In the genomic region with DNA sequence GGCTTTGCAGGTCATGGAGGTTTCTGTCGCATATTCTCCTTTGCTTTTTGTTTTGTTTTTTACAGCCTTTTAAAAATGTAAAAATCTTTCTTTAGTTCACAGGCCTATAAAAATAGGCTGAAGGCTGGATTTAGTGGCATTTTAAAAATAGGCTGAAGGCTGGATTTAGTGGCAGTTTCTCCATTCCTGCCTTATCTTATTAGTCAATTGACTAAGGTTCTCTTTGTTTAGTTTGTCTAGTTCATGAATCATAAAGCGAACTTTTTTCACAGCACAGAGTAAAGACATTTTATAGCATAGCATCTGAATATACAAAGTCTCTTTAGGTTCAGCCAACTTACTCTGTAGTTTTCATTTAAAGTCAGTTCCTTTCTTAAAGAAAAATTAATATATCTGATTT, we compare ENCODE assay signal across 21 cellular contexts. TPM values are rescaled to one million over a fixed set of nuclear protein-coding genes. Genes with fewer than 3 reads are reported as not detected.
DNase-seq lines count a peak whose midpoint lies in the region; ATAC-seq, FAIRE-seq and TF ChIP-seq lines count a peak whose summit lies in the region.
"Had no signal": no experiment of that assay in that cellular context is flagged by ENCODE, and none has a peak within 500 bp of the region (broad histone marks: within the 10 kb centered on the region; RNA-seq: fewer than 3 reads in every experiment).

No MANE protein-coding gene starts in this region.

- no peak for TF ChIP-seq RAD21 in A549 (conservative IDR thresholded peaks at IDR 0.05 in 1 of 2, IDR thresholded peaks at IDR 0.05 in 1 of 2)

- H3K4me3 ChIP-seq in A549 (no peak overlapping the region), brain microvascular endothelial cell (ENCODE audit: low read depth, low read length) (no peak overlapping the region), kidney (ENCODE audit: low read length in 2 of 2) (no peak overlapping the region), vagina (no peak overlapping the region)
- H3K4me3 ChIP-seq: K562, pancreas, stomach, upper lobe of right lung had no signal

- peaks cover 14% of the 10 kb centered on the region for H3K4me1 ChIP-seq in A549
- no peaks in the 10 kb centered on the region for H3K4me1 ChIP-seq in kidney (ENCODE audit: control insufficient read depth in 1 of 2, insufficient read depth in 1 of 2, low read depth in 1 of 2, low read length in 2 of 2)
- peaks cover 6% of the 10 kb centered on the region for H3K4me1 ChIP-seq in vagina
- H3K4me1 ChIP-seq: pancreas, upper lobe of right lung had no signal

- TF ChIP-seq CTCF in A549 (IDR thresholded peaks at IDR 0.05), result no peak
- TF ChIP-seq CTCF in brain microvascular endothelial cell (IDR thresholded peaks at IDR 0.05; ENCODE audit: low read depth, low read length, missing control alignments), result no peak
- no peak for TF ChIP-seq CTCF in kidney (IDR thresholded peaks at IDR 0.05; ENCODE audit: borderline replicate concordance, extremely low read depth, insufficient read depth)
- TF ChIP-seq CTCF in GM13977 (IDR thresholded peaks at IDR 0.05; ENCODE audit: extremely low read depth, insufficient read depth, missing control alignments), result no peak
- no peak for TF ChIP-seq CTCF in vagina (IDR thresholded peaks at IDR 0.05)

- POLR2A ChIA-PET in A549 (lab: Yijun Ruan, JAX), result no interaction called here

- H3K36me3 ChIP-seq in brain microvascular endothelial cell (replicated peaks) (peaks cover 7% of the 10 kb centered on the region), kidney (ENCODE audit: control insufficient read depth in 1 of 2, insufficient read depth in 2 of 2, low read length in 2 of 2) (no peaks in the 10 kb centered on the region), vagina (peaks cover 0 to 20% of the 10 kb centered on the region in 2 donors)
- H3K36me3 ChIP-seq: pancreas had no signal

- no peak overlapping the region for H3K9ac ChIP-seq in kidney (ENCODE audit: low read length in 2 of 2)

- ATAC-seq in A549, result peak in 1 of 2 experiments; percentile 63; a peak in 3 of 6 replicates
- ATAC-seq: K562; naive thymus-derived CD8-positive, alpha-beta T cell; pancreas; upper lobe of right lung had no signal

- FAIRE-seq in A549 (lab: Jason Lieb, UNC) (no peak), kidney (lab: Jason Lieb, UNC) (peak; percentile 41)
- FAIRE-seq: GM12891, K562, keratinocyte, pancreas had no signal

- intact Hi-C loops in kidney (cut with DNase I), result no loop called here
- intact Hi-C loops in vagina (cut with DNase I), result no loop called here

- in situ Hi-C loops in brain microvascular endothelial cell (cut with HindIII; ENCODE audit: low pct_ligation_motif_present, low sequenced_read_pairs), result no loop called here
- in situ Hi-C loops in GM13977 (cut with MboI; ENCODE audit: low pct_unique_long_range_greater_than_20kb, low sequenced_read_pairs, unreplicated experiment), result no loop called here

- H3K27ac ChIP-seq in A549, result no peak overlapping the region; a peak in 1 of 6 replicates
- H3K27ac ChIP-seq in brain microvascular endothelial cell, result peak overlapping the region; percentile 31
- H3K27ac ChIP-seq in kidney (ENCODE audit: low read depth in 2 of 2, low read length in 2 of 2), result no peak overlapping the region
- no peak overlapping the region for H3K27ac ChIP-seq in vagina
- H3K27ac ChIP-seq: pancreas, stomach, upper lobe of right lung had no signal

- TF ChIP-seq EP300 in A549 (IDR thresholded peaks at IDR 0.05), result no peak

- H3K9me3 ChIP-seq in A549 (no peaks in the 10 kb centered on the region), kidney (ENCODE audit: control insufficient read depth in 1 of 2, low read length in 2 of 2) (no peaks in the 10 kb centered on the region), vagina (no peaks in the 10 kb centered on the region)
- H3K9me3 ChIP-seq: pancreas, stomach, upper lobe of right lung had no signal

- CTCF ChIA-PET in A549 (lab: Yijun Ruan, JAX), result interaction anchor here (1.2 to 2.1 kb wide), 2 partner anchors 11 to 31 kb away, joined by 3 to 7 read pairs; a partner anchor contains a TSS

- H3K4me2 ChIP-seq in A549, result peak overlapping the region; percentile 40

- DNase-seq in A549 (ENCODE audit: low read depth in 1 of 2, low spot score in 1 of 2), result no peak
- DNase-seq in HuH-7 (ENCODE audit: low spot score), result peak; percentile 15
- peak; percentile 19 for DNase-seq in brain microvascular endothelial cell
- no peak for DNase-seq in kidney
- no peak for DNase-seq in GM13977 (ENCODE audit: low spot score)
- no peak for DNase-seq in retina
- no peak for DNase-seq in midbrain (lab: John Stamatoyannopoulos, UW)
- no peak for DNase-seq in vagina (ENCODE audit: extremely low spot score in 2 of 2)
- DNase-seq: ACHN; activated effector memory CD4-positive, alpha-beta T cell treated with Interleukin-2 at 50 U/mL for 16 hours; MV-4-11; naive thymus-derived CD8-positive, alpha-beta T cell; NCI-H187 treated with DMSO at 0.1 percent for 48 hours; NCI-H226; pancreas; stimulated activated CD4-positive, alpha-beta T cell treated with anti-CD3 and anti-CD28 coated beads, Interleukin-4, amount 100 ng/mL, for 1 hour; stomach; upper lobe of right lung had no signal

- H3K27me3 ChIP-seq in brain microvascular endothelial cell (replicated peaks), result no peaks in the 10 kb centered on the region
- H3K27me3 ChIP-seq in vagina, result no peaks in the 10 kb centered on the region
- H3K27me3 ChIP-seq: pancreas, stomach, upper lobe of right lung had no signal

- WGBS in A549 (ENCODE audit: missing lambda C conversion rate), result 57% methylated on average over 2 of the region's 2 CpGs

- TF ChIP-seq POLR2A in A549 (IDR thresholded peaks at IDR 0.05; ENCODE audit: low read length) (no peak), vagina (IDR thresholded peaks at IDR 0.05) (no peak)

TF ChIP-seq in A549, 52 proteins besides CTCF, POLR2A, EP300 and RAD21:
- TF ChIP-seq FOSL2 (IDR thresholded peaks at IDR 0.05) (no peak), FOSL2 (CRISPR knock-in tag; IDR thresholded peaks at IDR 0.05) (peak; percentile 4; the same call in 1 of the 2 replicates), NR3C1 (IDR thresholded peaks at IDR 0.05) (no peak)

RNA-seq across cellular contexts. Expression of a gene that starts 31.4 kb away (rescaled TPM):
- 9.5 and 9.6 TPM in 2 replicates for polyA plus RNA-seq in A549 (2011; rRNA removed)
- polyA plus RNA-seq in A549 (2012; cell fraction: cytosol; rRNA removed), result 1.6 and 1.9 TPM in 2 replicates
- 1.1 and 2.4 TPM in 2 replicates for polyA plus RNA-seq in A549 (2012; cell fraction: nucleus; rRNA removed)
- 9.2 to 10.2 TPM (median 9.6 TPM) in 3 replicates for polyA plus RNA-seq in A549 (2017; fragmentation: RNase III; extraction: RNeasy Plus Mini Kit Qiagen cat#74134 plus additional on column Dnase treatment)
- polyA minus RNA-seq in A549 (2011; rRNA and poly(A)+ RNA removed), result 6.4 and 6.9 TPM in 2 replicates
- total RNA-seq in kidney, result 9.8 TPM
- polyA plus RNA-seq in kidney (ENCODE audit: insufficient read depth, low read depth, low replicate concordance), result 2.0 TPM
- total RNA-seq in vagina, result 7.4 TPM

Comparison
In these comparisons a context has a peak if more than half of its experiments do, and no peak if none do; other contexts are left out.
1. DNase-seq: peak in HuH-7 (single experiment) and brain microvascular endothelial cell (single experiment); none in A549 (0 of 2), kidney (single experiment), GM13977 (single experiment), retina (single experiment), midbrain (single experiment) and vagina (0 of 2).